1 cellular context compared by ENCODE assay signal in the genomic region with DNA sequence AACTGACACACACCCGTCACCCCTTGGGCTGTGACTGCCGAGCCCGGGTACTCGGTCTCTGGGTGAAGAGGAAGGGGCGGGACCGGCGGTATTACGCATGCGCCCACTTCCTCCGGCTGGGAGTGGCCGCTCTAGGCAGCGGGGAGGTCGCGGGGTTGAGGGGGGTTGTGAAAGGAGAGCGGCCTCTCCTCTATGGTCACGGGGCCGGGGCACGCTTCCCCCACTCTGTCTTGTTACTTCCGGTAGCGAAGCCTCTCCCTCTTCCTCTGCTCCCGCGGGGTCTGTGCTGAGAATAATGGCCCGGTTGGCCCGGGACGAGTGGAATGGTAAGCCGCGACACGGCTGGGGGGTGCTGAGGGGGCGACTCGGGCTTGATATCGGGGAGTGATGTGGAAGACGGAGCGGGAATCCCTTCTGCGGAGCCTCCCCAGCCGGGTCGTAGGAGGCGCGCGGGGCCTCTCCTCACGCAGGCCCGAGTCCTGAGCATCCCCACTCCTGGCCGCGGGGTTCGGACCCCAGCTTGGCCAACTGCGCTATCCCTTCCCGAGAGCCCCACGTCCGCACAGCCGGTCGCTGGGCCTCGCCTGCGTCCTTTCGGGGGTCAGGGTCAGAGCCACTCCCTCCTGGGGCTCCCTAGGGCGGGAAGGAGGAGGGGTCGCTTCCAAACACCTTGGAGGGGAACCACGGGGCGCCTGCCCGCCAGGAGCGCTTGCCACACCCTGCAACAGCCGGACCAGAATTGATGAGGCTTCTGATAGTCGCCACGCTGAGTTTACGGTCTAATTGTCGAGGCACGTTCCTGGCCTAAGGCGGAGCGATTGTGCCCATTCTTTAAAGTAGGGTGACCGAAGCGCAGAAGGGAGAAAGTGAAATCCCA.
TF ChIP-seq lines count a peak whose summit lies in the region.

A gene with protein sequence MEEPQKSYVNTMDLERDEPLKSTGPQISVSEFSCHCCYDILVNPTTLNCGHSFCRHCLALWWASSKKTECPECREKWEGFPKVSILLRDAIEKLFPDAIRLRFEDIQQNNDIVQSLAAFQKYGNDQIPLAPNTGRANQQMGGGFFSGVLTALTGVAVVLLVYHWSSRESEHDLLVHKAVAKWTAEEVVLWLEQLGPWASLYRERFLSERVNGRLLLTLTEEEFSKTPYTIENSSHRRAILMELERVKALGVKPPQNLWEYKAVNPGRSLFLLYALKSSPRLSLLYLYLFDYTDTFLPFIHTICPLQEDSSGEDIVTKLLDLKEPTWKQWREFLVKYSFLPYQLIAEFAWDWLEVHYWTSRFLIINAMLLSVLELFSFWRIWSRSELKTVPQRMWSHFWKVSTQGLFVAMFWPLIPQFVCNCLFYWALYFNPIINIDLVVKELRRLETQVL (plus strand): TSS at position 259 of the 877 bp plus-strand sequence. CDS start 11,396 bp downstream, outside the sequence.

TF ChIP-seq in HepG2, 621 proteins besides CTCF, POLR2A, EP300 and RAD21 (continued from another document and continues in another):
- 0 out of 2 replicates have a peak, but pooled peaks have one; percentile 44 for TF ChIP-seq HNRNPL (IDR thresholded peaks at IDR 0.05; ENCODE audit: low read depth, low read length)
- TF ChIP-seq, protein P1, sequence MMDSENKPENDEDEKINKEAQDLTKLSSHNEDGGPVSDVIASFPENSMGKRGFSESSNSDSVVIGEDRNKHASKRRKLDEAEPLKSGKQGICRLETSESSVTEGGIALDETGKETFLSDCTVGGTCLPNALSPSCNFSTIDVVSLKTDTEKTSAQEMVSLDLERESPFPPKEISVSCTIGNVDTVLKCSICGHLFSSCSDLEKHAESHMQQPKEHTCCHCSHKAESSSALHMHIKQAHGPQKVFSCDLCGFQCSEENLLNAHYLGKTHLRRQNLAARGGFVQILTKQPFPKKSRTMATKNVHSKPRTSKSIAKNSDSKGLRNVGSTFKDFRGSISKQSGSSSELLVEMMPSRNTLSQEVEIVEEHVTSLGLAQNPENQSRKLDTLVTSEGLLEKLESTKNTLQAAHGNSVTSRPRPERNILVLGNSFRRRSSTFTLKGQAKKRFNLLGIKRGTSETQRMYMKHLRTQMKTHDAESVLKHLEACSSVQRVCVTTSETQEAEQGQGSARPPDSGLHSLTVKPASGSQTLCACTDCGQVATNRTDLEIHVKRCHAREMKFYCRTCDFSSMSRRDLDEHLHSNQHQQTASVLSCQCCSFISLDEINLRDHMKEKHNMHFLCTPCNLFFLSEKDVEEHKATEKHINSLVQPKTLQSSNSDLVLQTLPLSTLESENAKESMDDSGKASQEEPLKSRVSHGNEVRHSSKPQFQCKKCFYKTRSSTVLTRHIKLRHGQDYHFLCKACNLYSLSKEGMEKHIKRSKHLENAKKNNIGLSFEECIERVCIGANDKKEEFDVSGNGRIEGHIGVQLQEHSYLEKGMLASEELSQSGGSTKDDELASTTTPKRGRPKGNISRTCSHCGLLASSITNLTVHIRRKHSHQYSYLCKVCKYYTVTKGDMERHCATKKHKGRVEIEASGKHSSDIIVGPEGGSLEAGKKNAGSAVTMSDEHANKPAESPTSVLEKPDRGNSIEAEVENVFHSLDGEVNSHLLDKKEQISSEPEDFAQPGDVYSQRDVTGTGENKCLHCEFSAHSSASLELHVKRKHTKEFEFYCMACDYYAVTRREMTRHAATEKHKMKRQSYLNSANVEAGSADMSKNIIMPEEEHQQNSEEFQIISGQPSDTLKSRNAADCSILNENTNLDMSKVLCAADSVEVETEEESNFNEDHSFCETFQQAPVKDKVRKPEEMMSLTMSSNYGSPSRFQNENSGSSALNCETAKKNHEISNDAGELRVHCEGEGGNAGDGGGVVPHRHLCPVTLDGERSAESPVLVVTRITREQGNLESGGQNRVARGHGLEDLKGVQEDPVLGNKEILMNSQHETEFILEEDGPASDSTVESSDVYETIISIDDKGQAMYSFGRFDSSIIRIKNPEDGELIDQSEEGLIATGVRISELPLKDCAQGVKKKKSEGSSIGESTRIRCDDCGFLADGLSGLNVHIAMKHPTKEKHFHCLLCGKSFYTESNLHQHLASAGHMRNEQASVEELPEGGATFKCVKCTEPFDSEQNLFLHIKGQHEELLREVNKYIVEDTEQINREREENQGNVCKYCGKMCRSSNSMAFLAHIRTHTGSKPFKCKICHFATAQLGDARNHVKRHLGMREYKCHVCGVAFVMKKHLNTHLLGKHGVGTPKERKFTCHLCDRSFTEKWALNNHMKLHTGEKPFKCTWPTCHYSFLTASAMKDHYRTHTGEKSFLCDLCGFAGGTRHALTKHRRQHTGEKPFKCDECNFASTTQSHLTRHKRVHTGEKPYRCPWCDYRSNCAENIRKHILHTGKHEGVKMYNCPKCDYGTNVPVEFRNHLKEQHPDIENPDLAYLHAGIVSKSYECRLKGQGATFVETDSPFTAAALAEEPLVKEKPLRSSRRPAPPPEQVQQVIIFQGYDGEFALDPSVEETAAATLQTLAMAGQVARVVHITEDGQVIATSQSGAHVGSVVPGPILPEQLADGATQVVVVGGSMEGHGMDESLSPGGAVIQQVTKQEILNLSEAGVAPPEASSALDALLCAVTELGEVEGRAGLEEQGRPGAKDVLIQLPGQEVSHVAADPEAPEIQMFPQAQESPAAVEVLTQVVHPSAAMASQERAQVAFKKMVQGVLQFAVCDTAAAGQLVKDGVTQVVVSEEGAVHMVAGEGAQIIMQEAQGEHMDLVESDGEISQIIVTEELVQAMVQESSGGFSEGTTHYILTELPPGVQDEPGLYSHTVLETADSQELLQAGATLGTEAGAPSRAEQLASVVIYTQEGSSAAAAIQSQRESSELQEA (CRISPR knock-in tag; IDR thresholded peaks at IDR 0.05; ENCODE audit: not compliant biosample characterization): peak; percentile 37
- no peak for TF ChIP-seq SNAI1 (CRISPR knock-in tag; IDR thresholded peaks at IDR 0.05; ENCODE audit: borderline replicate concordance)
- no peak; the same call in 1 of the 2 replicates for TF ChIP-seq ZNF780A (CRISPR knock-in tag; IDR thresholded peaks at IDR 0.05)
- TF ChIP-seq ZNF737 (CRISPR knock-in tag; IDR thresholded peaks at IDR 0.05; ENCODE audit: borderline replicate concordance): 0 out of 2 replicates have a peak, but pooled peaks have one; percentile 55
- TF ChIP-seq IKZF4 (CRISPR knock-in tag; IDR thresholded peaks at IDR 0.05; ENCODE audit: borderline replicate concordance, low read depth, not compliant biosample characterization): peak; percentile 48
- peak; percentile 50; the same call in 1 of the 2 replicates for TF ChIP-seq MEF2D (CRISPR knock-in tag; IDR thresholded peaks at IDR 0.05)
- peak; percentile 90 for TF ChIP-seq ZNF772 (CRISPR knock-in tag; IDR thresholded peaks at IDR 0.05)
- TF ChIP-seq ZNF556 (CRISPR knock-in tag; IDR thresholded peaks at IDR 0.05; ENCODE audit: borderline replicate concordance): peak; percentile 88
- peak; percentile 67; the same call in 1 of the 2 replicates for TF ChIP-seq ZNF121 (CRISPR knock-in tag; IDR thresholded peaks at IDR 0.05)
- peak; percentile 93 for TF ChIP-seq NRL (CRISPR knock-in tag; IDR thresholded peaks at IDR 0.05; ENCODE audit: borderline replicate concordance)
- no peak; the same call in 1 of the 2 replicates for TF ChIP-seq ZNF598 (CRISPR knock-in tag; IDR thresholded peaks at IDR 0.05; ENCODE audit: borderline replicate concordance)
- peak; percentile 92 for TF ChIP-seq ZBTB7B (CRISPR knock-in tag; IDR thresholded peaks at IDR 0.05)
- TF ChIP-seq, protein P2, sequence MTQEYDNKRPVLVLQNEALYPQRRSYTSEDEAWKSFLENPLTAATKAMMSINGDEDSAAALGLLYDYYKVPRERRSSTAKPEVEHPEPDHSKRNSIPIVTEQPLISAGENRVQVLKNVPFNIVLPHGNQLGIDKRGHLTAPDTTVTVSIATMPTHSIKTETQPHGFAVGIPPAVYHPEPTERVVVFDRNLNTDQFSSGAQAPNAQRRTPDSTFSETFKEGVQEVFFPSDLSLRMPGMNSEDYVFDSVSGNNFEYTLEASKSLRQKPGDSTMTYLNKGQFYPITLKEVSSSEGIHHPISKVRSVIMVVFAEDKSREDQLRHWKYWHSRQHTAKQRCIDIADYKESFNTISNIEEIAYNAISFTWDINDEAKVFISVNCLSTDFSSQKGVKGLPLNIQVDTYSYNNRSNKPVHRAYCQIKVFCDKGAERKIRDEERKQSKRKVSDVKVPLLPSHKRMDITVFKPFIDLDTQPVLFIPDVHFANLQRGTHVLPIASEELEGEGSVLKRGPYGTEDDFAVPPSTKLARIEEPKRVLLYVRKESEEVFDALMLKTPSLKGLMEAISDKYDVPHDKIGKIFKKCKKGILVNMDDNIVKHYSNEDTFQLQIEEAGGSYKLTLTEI (CRISPR knock-in tag; conservative IDR thresholded peaks at IDR 0.05): no peak
- peak; percentile 98 for TF ChIP-seq KLF6 (CRISPR knock-in tag; IDR thresholded peaks at IDR 0.05)
- TF ChIP-seq KDM5B (CRISPR knock-in tag; IDR thresholded peaks at IDR 0.05; ENCODE audit: borderline replicate concordance): peak; percentile 89
- TF ChIP-seq YY1 (IDR thresholded peaks at IDR 0.05; ENCODE audit: insufficient read depth, insufficient replicate concordance, low read depth, low read length): peak; percentile 80
- peak; percentile 37; the same call in 1 of the 2 replicates for TF ChIP-seq ZNF607 (CRISPR knock-in tag; IDR thresholded peaks at IDR 0.05; ENCODE audit: borderline replicate concordance)
- peak; percentile 70; the same call in 1 of the 2 replicates for TF ChIP-seq PRDM4 (CRISPR knock-in tag; IDR thresholded peaks at IDR 0.05; ENCODE audit: borderline replicate concordance)
- 0 out of 2 replicates have a peak, but pooled peaks have one; percentile 95 for TF ChIP-seq EEA1 (CRISPR knock-in tag; IDR thresholded peaks at IDR 0.05; ENCODE audit: borderline replicate concordance)
- no peak for TF ChIP-seq SMC3 (IDR thresholded peaks at IDR 0.05; ENCODE audit: low read length)
- TF ChIP-seq ATAD3A (CRISPR knock-in tag; IDR thresholded peaks at IDR 0.05): no peak
- TF ChIP-seq RBM22 (optimal IDR thresholded peaks at IDR 0.05; ENCODE audit: low read length): no peak
- TF ChIP-seq, protein P3, sequence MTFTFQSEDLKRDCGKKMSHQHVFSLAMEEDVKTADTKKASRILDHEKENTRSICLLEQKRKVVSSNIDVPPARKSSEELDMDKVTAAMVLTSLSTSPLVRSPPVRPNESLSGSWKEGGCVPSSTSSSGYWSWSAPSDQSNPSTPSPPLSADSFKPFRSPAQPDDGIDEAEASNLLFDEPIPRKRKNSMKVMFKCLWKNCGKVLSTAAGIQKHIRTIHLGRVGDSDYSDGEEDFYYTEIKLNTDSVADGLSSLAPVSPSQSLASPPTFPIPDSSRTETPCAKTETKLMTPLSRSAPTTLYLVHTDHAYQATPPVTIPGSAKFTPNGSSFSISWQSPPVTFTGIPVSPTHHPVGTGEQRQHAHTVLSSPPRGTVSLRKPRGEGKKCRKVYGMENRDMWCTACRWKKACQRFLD (CRISPR knock-in tag; IDR thresholded peaks at IDR 0.05; ENCODE audit: borderline replicate concordance): peak; percentile 62; the same call in 1 of the 2 replicates
- peak; percentile 55; the same call in 1 of the 2 replicates for TF ChIP-seq FOXP4 (CRISPR knock-in tag; IDR thresholded peaks at IDR 0.05)
- peak; percentile 99 for TF ChIP-seq ZNF574 (CRISPR knock-in tag; IDR thresholded peaks at IDR 0.05)
- TF ChIP-seq ZBTB20 (CRISPR knock-in tag; IDR thresholded peaks at IDR 0.05; ENCODE audit: borderline replicate concordance, low read depth): peak; percentile 47; the same call in 1 of the 2 replicates
- TF ChIP-seq ZNF17 (CRISPR knock-in tag; IDR thresholded peaks at IDR 0.05): 0 out of 2 replicates have a peak, but pooled peaks have one; percentile 20
- peak; percentile 38; the same call in 1 of the 2 replicates for TF ChIP-seq NFATC3 (CRISPR knock-in tag; IDR thresholded peaks at IDR 0.05)
- TF ChIP-seq ZKSCAN1 (IDR thresholded peaks at IDR 0.05; ENCODE audit: low read length): peak; percentile 55; the same call in 1 of the 2 replicates
- no peak for TF ChIP-seq HOXA7 (CRISPR knock-in tag; IDR thresholded peaks at IDR 0.05)
- no peak for TF ChIP-seq FOXM1 (CRISPR knock-in tag; IDR thresholded peaks at IDR 0.05)
- no peak for TF ChIP-seq SNRNP70 (IDR thresholded peaks at IDR 0.05; ENCODE audit: low read depth, low read length)
